Comparison of ENCODE assay signal across 20 cellular contexts in the genomic region with DNA sequence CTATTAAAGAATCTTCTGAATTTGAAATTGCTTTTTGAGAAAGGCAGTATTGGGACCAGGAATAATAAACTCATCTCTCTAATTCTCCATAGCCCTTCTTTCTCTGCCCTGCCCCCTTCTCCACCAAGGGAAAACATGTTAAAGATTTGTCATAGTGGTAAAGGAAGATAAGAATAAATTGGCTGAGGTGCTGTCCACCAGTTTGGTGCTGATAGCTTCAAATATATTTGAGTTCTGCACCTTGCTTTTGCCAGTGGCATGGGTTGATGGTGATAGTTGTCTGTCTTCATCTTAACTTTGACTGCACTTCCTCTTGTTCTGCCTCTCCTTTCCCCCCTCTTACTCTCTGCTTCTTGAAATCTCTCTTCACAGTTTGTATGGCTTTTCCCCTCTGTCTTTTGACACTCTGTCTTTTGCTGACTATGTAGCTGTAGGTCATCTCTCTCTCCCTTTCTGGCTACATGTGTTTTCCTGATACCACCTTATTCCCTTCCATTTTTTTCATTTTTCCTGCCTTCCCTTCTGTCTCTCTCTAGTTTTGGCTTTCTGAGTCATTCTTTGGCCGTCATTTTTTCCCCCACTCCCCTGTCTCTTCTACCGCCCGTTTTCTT. TPM values are rescaled to one million over a fixed set of nuclear protein-coding genes. Genes with fewer than 3 reads are reported as not detected.
DNase-seq lines count a peak whose midpoint lies in the region; ATAC-seq, FAIRE-seq and TF ChIP-seq lines count a peak whose summit lies in the region.
"Had no signal": no experiment of that assay in that cellular context is flagged by ENCODE, and none has a peak within 500 bp of the region (broad histone marks: within the 10 kb centered on the region; RNA-seq: fewer than 3 reads in every experiment).

No MANE protein-coding gene starts in this region.

- no peak for TF ChIP-seq RAD21 in HepG2 (CRISPR knock-in tag; IDR thresholded peaks at IDR 0.05)

- H3K36me3 ChIP-seq in HepG2 (replicated peaks in 1 of 2; ENCODE audit: control insufficient read depth in 1 of 2, insufficient read depth in 2 of 2, low read length in 2 of 2) (no peaks in the 10 kb centered on the region), right lobe of liver (no peaks in the 10 kb centered on the region)
- H3K36me3 ChIP-seq: adrenal gland, colonic mucosa, gastroesophageal sphincter had no signal

- POLR2A ChIA-PET in HepG2 (lab: Yijun Ruan, JAX): no interaction called here

- intact Hi-C loops in HepG2 (cut with micrococcal nuclease; ENCODE audit: unreplicated experiment) (no loop called here), right lobe of liver (cut with DNase I) (no loop called here), natural killer cell (cut with micrococcal nuclease) (no loop called here), lower leg skin (cut with DNase I; ENCODE audit: low total_unique reads) (no loop called here)

- ATAC-seq in HepG2: no peak
- ATAC-seq in right lobe of liver: no peak
- no peak for ATAC-seq in natural killer cell
- ATAC-seq in GM21717 (IDR thresholded peaks at IDR 0.05; ENCODE audit: unreplicated experiment): no peak
- ATAC-seq: activated T-helper 17 cell treated with anti-CD3 and anti-CD28 coated beads, Interleukin-2, amount 50 U/mL, for 72 hours; gastroesophageal sphincter had no signal

- CTCF ChIA-PET in HepG2 (lab: Yijun Ruan, JAX; ENCODE audit: low intra/inter-chr PET ratio, low total read pairs): no interaction called here

- no peak overlapping the region for H3K27ac Mint-ChIP-seq in natural killer cell
- H3K27ac Mint-ChIP-seq: activated T-helper 17 cell treated with anti-CD3 and anti-CD28 coated beads, Interleukin-2, amount 50 U/mL, for 72 hours had no signal

- H3K9me3 ChIP-seq in HepG2 (ENCODE audit: low read length): no peaks in the 10 kb centered on the region
- H3K9me3 ChIP-seq in right lobe of liver: no peaks in the 10 kb centered on the region
- H3K9me3 ChIP-seq: adrenal gland, colonic mucosa, gastroesophageal sphincter, left ventricle myocardium inferior had no signal

- peaks cover under 1% of the 10 kb centered on the region for H3K36me3 Mint-ChIP-seq in natural killer cell

- H3K27ac ChIP-seq in HepG2 (ENCODE audit: extremely low read length, insufficient read depth, low read length) (no peak overlapping the region), right lobe of liver (no peak overlapping the region)
- H3K27ac ChIP-seq: adrenal gland, colonic mucosa, gastroesophageal sphincter, left ventricle myocardium inferior, parathyroid adenoma had no signal

- DNase-seq in HepG2 (ENCODE audit: low spot score) (no peak), right lobe of liver (no peak), OCI-M1 (lab: John Stamatoyannopoulos, UW) (peak; percentile 79), dermis blood vessel endothelial cell (peak; percentile 7), NCI-H1092 treated with DMSO at 0.1 percent for 48 hours (lab: John Stamatoyannopoulos, UW) (no peak), natural killer cell (no peak), lower leg skin (ENCODE audit: low spot score in 2 of 2) (no peak)
- DNase-seq: adrenal gland; CD8-positive, alpha-beta memory T cell; colonic mucosa; left ventricle myocardium inferior; NCI-H446 treated with DMSO at 0.1 percent for 48 hours; Right ventricle myocardium superior; stimulated activated CD4-positive, alpha-beta T cell treated with anti-CD3 and anti-CD28 coated beads, Interleukin-2, amount 100 ng/mL, for 48 hours had no signal

- FAIRE-seq in HepG2 (lab: Jason Lieb, UNC): no peak
- FAIRE-seq: endothelial cell of umbilical vein had no signal

- H4K20me1 ChIP-seq in HepG2 (ENCODE audit: insufficient read depth, low read length): peaks cover 4% of the 10 kb centered on the region; the same call in 1 of the 2 replicates

- no peak overlapping the region for H3K4me3 Mint-ChIP-seq in natural killer cell
- H3K4me3 Mint-ChIP-seq: activated T-helper 17 cell treated with anti-CD3 and anti-CD28 coated beads, Interleukin-2, amount 50 U/mL, for 72 hours; CD8-positive, alpha-beta memory T cell; IgD-negative memory B cell had no signal

- H3K27me3 ChIP-seq in HepG2 (ENCODE audit: control insufficient read depth in 1 of 2, insufficient read depth in 2 of 2, low read length in 2 of 2) (no peaks in the 10 kb centered on the region), right lobe of liver (no peaks in the 10 kb centered on the region)
- H3K27me3 ChIP-seq: adrenal gland, colonic mucosa, gastroesophageal sphincter had no signal

- H3K9ac ChIP-seq in HepG2 (ENCODE audit: insufficient read depth, low read depth, low read length): no peak overlapping the region
- H3K9ac ChIP-seq: parathyroid adenoma had no signal

- no peak overlapping the region for H3K4me2 ChIP-seq in HepG2 (ENCODE audit: low read depth, low read length)

- in situ Hi-C loops in HepG2 (cut with HindIII; ENCODE audit: extremely low pct_ligation_motif_present, low pct_unique_long_range_greater_than_20kb): no loop called here

- WGBS in HepG2 (ENCODE audit: low lambda C conversion rate): 95% methylated on average over 3 of the region's 3 CpGs
- 97% methylated on average over 3 of the region's 3 CpGs for WGBS in right lobe of liver (ENCODE audit: insufficient coverage, low coverage, low lambda C conversion rate, missing lambda C conversion rate)
- 96 to 98% methylated on average over 3 of the region's 3 CpGs for WGBS in lower leg skin, 2 donors

- no peaks in the 10 kb centered on the region for H3K27me3 Mint-ChIP-seq in natural killer cell (ENCODE audit: low read depth in 2 of 2)
- H3K27me3 Mint-ChIP-seq: activated T-helper 17 cell treated with anti-CD3 and anti-CD28 coated beads, Interleukin-2, amount 50 U/mL, for 72 hours; CD8-positive, alpha-beta memory T cell; IgD-negative memory B cell had no signal

- H3K4me1 Mint-ChIP-seq in natural killer cell: peaks cover 5 to 6% of the 10 kb centered on the region in 2 donors

- H3K4me3 ChIP-seq in HepG2 (replicated peaks in 1 of 3; ENCODE audit: insufficient read depth in 1 of 3, low read depth in 2 of 3, low read length in 3 of 3) (no peak overlapping the region), right lobe of liver (no peak overlapping the region), lower leg skin (ENCODE audit: low read depth, poor library complexity, severe bottlenecking) (no peak overlapping the region)
- H3K4me3 ChIP-seq: adrenal gland, colonic mucosa, gastroesophageal sphincter, left ventricle myocardium inferior had no signal

- TF ChIP-seq EP300 in HepG2 (IDR thresholded peaks at IDR 0.05; ENCODE audit: low read depth in 2 of 2, low read length in 2 of 2) (no peak), HepG2 (CRISPR knock-in tag; IDR thresholded peaks at IDR 0.05; ENCODE audit: borderline replicate concordance) (no peak)

- H3K4me1 ChIP-seq in HepG2 (ENCODE audit: insufficient read depth, low read length) (no peaks in the 10 kb centered on the region), right lobe of liver (no peaks in the 10 kb centered on the region)
- H3K4me1 ChIP-seq: adrenal gland, parathyroid adenoma had no signal

- no peak overlapping the region for H2AFZ ChIP-seq in HepG2 (ENCODE audit: low read length)
- H2AFZ ChIP-seq: parathyroid adenoma had no signal

- no peaks in the 10 kb centered on the region for H3K79me2 ChIP-seq in HepG2 (ENCODE audit: insufficient read depth, low read length)

- BruUV-seq in HepG2 (replicated peaks; lab: Mats Ljungman, UMichigan): no TSS peak

- TF ChIP-seq POLR2A in HepG2 (IDR thresholded peaks at IDR 0.05; ENCODE audit: insufficient read depth in 1 of 2, low read depth in 2 of 2, low read length in 2 of 2) (no peak), right lobe of liver (IDR thresholded peaks at IDR 0.05) (no peak), lower leg skin (IDR thresholded peaks at IDR 0.05) (no peak)

- no peaks in the 10 kb centered on the region for H3K9me3 Mint-ChIP-seq in natural killer cell
- H3K9me3 Mint-ChIP-seq: activated T-helper 17 cell treated with anti-CD3 and anti-CD28 coated beads, Interleukin-2, amount 50 U/mL, for 72 hours had no signal

- TF ChIP-seq CTCF in HepG2 (CRISPR knock-in tag; IDR thresholded peaks at IDR 0.05) (no peak), right lobe of liver (IDR thresholded peaks at IDR 0.05) (no peak), natural killer cell (IDR thresholded peaks at IDR 0.05) (no peak), lower leg skin (IDR thresholded peaks at IDR 0.05) (no peak)

TF ChIP-seq in HepG2, 621 proteins besides CTCF, POLR2A, EP300 and RAD21 (continues in another document):
- TF ChIP-seq MIER2 (CRISPR knock-in tag; IDR thresholded peaks at IDR 0.05) (peak; percentile 87), KDM4B (CRISPR knock-in tag; IDR thresholded peaks at IDR 0.05) (no peak)

RNA-seq across cellular contexts. Expression of a gene that starts 56.6 kb away (rescaled TPM):
- total RNA-seq in HepG2 (2016; rRNA removed; fragmentation: Illumina TruSeq; extraction: Trizol): 121 and 146 TPM in 2 replicates
- 24.4 and 24.9 TPM in 2 replicates for total RNA-seq in HepG2 (2016; cell fraction: cytosol; rRNA removed; fragmentation: Illumina TruSeq; extraction: Trizol; ENCODE audit: low read depth)
- 122 and 152 TPM in 2 replicates for total RNA-seq in HepG2 (2016; cell fraction: insoluble cytoplasmic fraction; rRNA removed; fragmentation: Illumina TruSeq; extraction: Trizol)
- 28.1 and 36.2 TPM in 2 replicates for total RNA-seq in HepG2 (2016; cell fraction: membrane; rRNA removed; fragmentation: Illumina TruSeq; extraction: Trizol)
- total RNA-seq in HepG2 (2016; cell fraction: nucleus; rRNA removed; fragmentation: Illumina TruSeq; extraction: Trizol): 59.0 and 64.3 TPM in 2 replicates
- polyA plus RNA-seq in HepG2 (2011; rRNA removed): 114 and 126 TPM in 2 replicates
- 87.4 and 118 TPM in 2 replicates for polyA plus RNA-seq in HepG2 (2011; cell fraction: cytosol; rRNA removed)
- 20.5 and 26.0 TPM in 2 replicates for polyA plus RNA-seq in HepG2 (2011; cell fraction: nucleus; rRNA removed)
- polyA plus RNA-seq in HepG2 (2012): 79.6 and 109 TPM in 2 replicates
- 24.3 and 26.4 TPM in 2 replicates for polyA plus RNA-seq in HepG2 (2016; cell fraction: cytosol; fragmentation: Illumina TruSeq; extraction: Trizol; ENCODE audit: low read depth)
- 125 and 147 TPM in 2 replicates for polyA plus RNA-seq in HepG2 (2016; cell fraction: insoluble cytoplasmic fraction; fragmentation: Illumina TruSeq; extraction: Trizol; ENCODE audit: low read depth)
- polyA plus RNA-seq in HepG2 (2016; cell fraction: membrane; fragmentation: Illumina TruSeq; extraction: Trizol; ENCODE audit: low read depth): 27.9 and 33.2 TPM in 2 replicates
- 59.1 and 68.2 TPM in 2 replicates for polyA plus RNA-seq in HepG2 (2016; cell fraction: nucleus; fragmentation: Illumina TruSeq; extraction: Trizol; ENCODE audit: insufficient read depth, low read depth)
- polyA minus RNA-seq in HepG2 (2011; rRNA and poly(A)+ RNA removed; ENCODE audit: low replicate concordance): 29.4 and 34.1 TPM in 2 replicates
- polyA minus RNA-seq in HepG2 (2011; cell fraction: cytosol; rRNA and poly(A)+ RNA removed): 42.1 and 42.3 TPM in 2 replicates
- 36.9 and 59.1 TPM in 2 replicates for polyA minus RNA-seq in HepG2 (2011; cell fraction: nucleus; rRNA and poly(A)+ RNA removed)
- total RNA-seq in right lobe of liver: 10 to 100 TPM; 44.3 to 69.4 (median 48.8) TPM
- total RNA-seq in dermis blood vessel endothelial cell: 87.8 and 93.9 TPM in 2 replicates
- 10 to 100 TPM; 22.4 to 33.1 (median 25.7) TPM for total RNA-seq in natural killer cell
- 10 to 100 TPM; 45.4 to 91.0 (median 76.7) TPM for total RNA-seq in lower leg skin

Comparison
In these comparisons a context has a peak if more than half of its experiments do, and no peak if none do; other contexts are left out.
1. DNase-seq: peak in OCI-M1 (single experiment) and dermis blood vessel endothelial cell (single experiment); none in HepG2 (single experiment), right lobe of liver (0 of 3), NCI-H1092 treated with DMSO at 0.1 percent for 48 hours (single experiment), natural killer cell (single experiment) and lower leg skin (0 of 2).